ENCODE assay signal across 15 cellular contexts in genomic region chr2:10257500-10258147, GRCh38.
"Had no signal": no experiment of that assay in that cellular context is flagged by ENCODE, and none has a peak within 500 bp of the region (broad histone marks: within the 10 kb centered on the region; RNA-seq: fewer than 3 reads in every experiment).

No MANE protein-coding gene starts in this region.

- H3K4me1 ChIP-seq: foreskin keratinocyte, heart left ventricle, thyroid gland had no signal

- H3K4me3 ChIP-seq: heart left ventricle, ovary, thyroid gland had no signal

- H3K4me1 Mint-ChIP-seq: stimulated activated memory B cell treated with anti-CD40 and anti-IgM and Interleukin-4, amounts not matched to agents 10 μg/mL and 1 μg/mL and 100 μg/mL, for 72 hours had no signal

- H3K36me3 Mint-ChIP-seq: activated naive CD8-positive, alpha-beta T cell treated with anti-CD3 and anti-CD28 coated beads, Interleukin-2, amount 10 ng/mL, durations not matched to agents 7 days and 5 days; stimulated activated memory B cell treated with anti-CD40 and anti-IgM and Interleukin-4, amounts not matched to agents 10 μg/mL and 1 μg/mL and 100 μg/mL, for 72 hours had no signal

- H3K27me3 ChIP-seq: brain microvascular endothelial cell, heart left ventricle, ovary, thyroid gland had no signal

- H3K27ac Mint-ChIP-seq: activated CD8-positive, alpha-beta T cell treated with anti-CD3 and anti-CD28 coated beads for 36 hours; activated naive CD8-positive, alpha-beta T cell treated with anti-CD3 and anti-CD28 coated beads, Interleukin-2, amount 10 ng/mL, durations not matched to agents 7 days and 5 days; activated T-cell treated with anti-CD3 and anti-CD28 coated beads, Interleukin-2, amount 50 U/mL, for 72 hours; nephron progenitor cell; stimulated activated memory B cell treated with anti-CD40 and anti-IgM and Interleukin-4, amounts not matched to agents 10 μg/mL and 1 μg/mL and 100 μg/mL, for 72 hours had no signal

- H3K27me3 Mint-ChIP-seq: activated CD8-positive, alpha-beta T cell treated with anti-CD3 and anti-CD28 coated beads for 36 hours had no signal

- H3K27ac ChIP-seq: brain microvascular endothelial cell, foreskin keratinocyte, heart left ventricle, ovary, thyroid gland had no signal

- H3K9me3 Mint-ChIP-seq: activated CD8-positive, alpha-beta T cell treated with anti-CD3 and anti-CD28 coated beads for 36 hours; activated naive CD8-positive, alpha-beta T cell treated with anti-CD3 and anti-CD28 coated beads, Interleukin-2, amount 10 ng/mL, durations not matched to agents 7 days and 5 days; activated T-cell treated with anti-CD3 and anti-CD28 coated beads, Interleukin-2, amount 50 U/mL, for 72 hours; nephron progenitor cell; stimulated activated memory B cell treated with anti-CD40 and anti-IgM and Interleukin-4, amounts not matched to agents 10 μg/mL and 1 μg/mL and 100 μg/mL, for 72 hours had no signal

- H3K4me3 Mint-ChIP-seq: activated CD8-positive, alpha-beta T cell treated with anti-CD3 and anti-CD28 coated beads for 36 hours; activated naive CD8-positive, alpha-beta T cell treated with anti-CD3 and anti-CD28 coated beads, Interleukin-2, amount 10 ng/mL, durations not matched to agents 7 days and 5 days; activated T-cell treated with anti-CD3 and anti-CD28 coated beads, Interleukin-2, amount 50 U/mL, for 72 hours; nephron progenitor cell; stimulated activated memory B cell treated with anti-CD40 and anti-IgM and Interleukin-4, amounts not matched to agents 10 μg/mL and 1 μg/mL and 100 μg/mL, for 72 hours had no signal

- H3K36me3 ChIP-seq: brain microvascular endothelial cell, heart left ventricle, ovary, thyroid gland had no signal

- DNase-seq: activated CD4-positive, alpha-beta T cell treated with anti-CD3 and anti-CD28 coated beads for 4 hours; activated CD8-positive, alpha-beta T cell treated with anti-CD3 and anti-CD28 coated beads for 36 hours; activated gamma-delta T cell treated with Interleukin-2 at 50 U/mL for 16 hours; activated naive CD8-positive, alpha-beta T cell treated with anti-CD3 and anti-CD28 coated beads, Interleukin-2, amount 10 ng/mL, durations not matched to agents 7 days and 5 days; activated T-cell treated with anti-CD3 and anti-CD28 coated beads, Interleukin-2, amount 50 U/mL, for 72 hours; brain microvascular endothelial cell; effector CD8-positive, alpha-beta T cell; foreskin keratinocyte; mesendoderm; nephron progenitor cell; stimulated activated CD4-positive, alpha-beta T cell treated with anti-CD3 and anti-CD28 coated beads, Interleukin-2, amount 100 ng/mL, for 48 hours; thyroid gland had no signal

- ATAC-seq: activated CD8-positive, alpha-beta T cell treated with anti-CD3 and anti-CD28 coated beads for 36 hours; activated T-cell treated with anti-CD3 and anti-CD28 coated beads, Interleukin-2, amount 50 U/mL, for 72 hours; foreskin keratinocyte; stimulated activated memory B cell treated with anti-CD40 and anti-IgM and Interleukin-4, amounts not matched to agents 10 μg/mL and 1 μg/mL and 100 μg/mL, for 72 hours had no signal

- H3K9me3 ChIP-seq: heart left ventricle, ovary, thyroid gland had no signal
